Comparison of ENCODE assay signal across 12 cellular contexts in genomic region chr22:44667276-44667675, GRCh38. TPM values are rescaled to one million over a fixed set of nuclear protein-coding genes. Genes with fewer than 3 reads are reported as not detected.
DNase-seq lines count a peak whose midpoint lies in the region; ATAC-seq and TF ChIP-seq lines count a peak whose summit lies in the region.
"Had no signal": no experiment of that assay in that cellular context is flagged by ENCODE, and none has a peak within 500 bp of the region (broad histone marks: within the 10 kb centered on the region; RNA-seq: fewer than 3 reads in every experiment).

No MANE protein-coding gene starts in this region.

- no peaks in the 10 kb centered on the region for H3K9me3 Mint-ChIP-seq in activated CD4-positive, alpha-beta T cell treated with anti-CD3 and anti-CD28 coated beads, Interleukin-2, amount 10 ng/mL, durations not matched to agents 24 days and 14 days

- intact Hi-C loops in activated CD4-positive, alpha-beta T cell treated with anti-CD3 and anti-CD28 coated beads, Interleukin-2, amount 10 ng/mL, durations not matched to agents 24 days and 14 days (cut with micrococcal nuclease): no loop called here
- intact Hi-C loops in left ventricle myocardium superior (cut with micrococcal nuclease): no loop called here

- H3K27ac ChIP-seq in VCaP (peak overlapping the region; percentile 84), skin epidermis (peak overlapping the region in 18 of 21 experiments; percentile 61 to 95 (median 89))
- H3K27ac ChIP-seq: HL-60 had no signal

- peaks cover 11% of the 10 kb centered on the region for H3K27me3 Mint-ChIP-seq in activated CD4-positive, alpha-beta T cell treated with anti-CD3 and anti-CD28 coated beads, Interleukin-2, amount 10 ng/mL, durations not matched to agents 24 days and 14 days

- no peak for TF ChIP-seq CTCF in VCaP (conservative IDR thresholded peaks at IDR 0.05)

- peak; percentile 62 for DNase-seq in activated CD4-positive, alpha-beta T cell treated with anti-CD3 and anti-CD28 coated beads, Interleukin-2, amount 10 ng/mL, durations not matched to agents 24 days and 14 days
- no peak for DNase-seq in activated CD4-positive, alpha-beta T cell treated with anti-CD3 and anti-CD28 coated beads for 48 hours
- DNase-seq in left ventricle myocardium superior (no peak), cerebellum (ENCODE audit: low spot score) (no peak), T1000 (lab: John Stamatoyannopoulos, UW) (no peak)
- no peak for DNase-seq in stimulated activated CD8-positive, alpha-beta memory T cell treated with anti-CD3 and anti-CD28 coated beads, Interleukin-4, amount 100 ng/mL, for 48 hours
- DNase-seq: NCI-H226, uterus had no signal

- H3K36me3 Mint-ChIP-seq in activated CD4-positive, alpha-beta T cell treated with anti-CD3 and anti-CD28 coated beads, Interleukin-2, amount 10 ng/mL, durations not matched to agents 24 days and 14 days (ENCODE audit: low read depth): peaks cover 1% of the 10 kb centered on the region

- peak overlapping the region in 1 of 7 experiments; percentile 51 for H3K4me3 ChIP-seq in skin epidermis
- H3K4me3 ChIP-seq: mucosa of descending colon had no signal

- ATAC-seq in left ventricle myocardium superior: peak; percentile 9

- peaks cover 44% of the 10 kb centered on the region for H3K4me1 Mint-ChIP-seq in activated CD4-positive, alpha-beta T cell treated with anti-CD3 and anti-CD28 coated beads, Interleukin-2, amount 10 ng/mL, durations not matched to agents 24 days and 14 days

- H3K4me3 Mint-ChIP-seq in activated CD4-positive, alpha-beta T cell treated with anti-CD3 and anti-CD28 coated beads, Interleukin-2, amount 10 ng/mL, durations not matched to agents 24 days and 14 days: peak overlapping the region; percentile 83

- peak overlapping the region; percentile 81 for H3K27ac Mint-ChIP-seq in activated CD4-positive, alpha-beta T cell treated with anti-CD3 and anti-CD28 coated beads, Interleukin-2, amount 10 ng/mL, durations not matched to agents 24 days and 14 days

RNA-seq across cellular contexts. Expression of gene PRR5, which starts 34.7 kb away (rescaled TPM):
- total RNA-seq in activated CD4-positive, alpha-beta T cell treated with anti-CD3 and anti-CD28 coated beads, Interleukin-2, amount 10 ng/mL, durations not matched to agents 24 days and 14 days: 22.7 and 23.6 TPM in 2 replicates
- total RNA-seq in left ventricle myocardium superior (2.9 TPM), cerebellum (20.8 TPM)
